In the genomic region with DNA sequence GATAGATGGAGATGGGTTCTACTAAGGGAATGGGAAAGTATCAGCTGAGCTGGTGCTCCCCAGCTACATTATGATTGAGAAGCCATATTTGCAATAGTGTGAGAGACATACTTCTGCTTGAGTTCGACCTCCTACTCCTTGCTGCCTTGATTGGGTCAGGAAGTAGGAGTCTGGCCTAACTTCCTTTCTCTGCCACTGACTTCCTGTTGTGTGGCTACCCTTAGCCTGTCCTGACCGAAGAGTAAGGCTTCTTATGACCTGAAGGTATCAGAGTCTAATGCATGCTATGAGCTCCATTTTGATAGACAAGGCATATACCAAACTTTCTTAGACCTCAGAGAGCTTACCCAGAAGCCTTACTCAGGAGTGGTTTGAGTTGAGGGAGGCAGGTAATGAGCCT, we compare ENCODE assay signal across 16 cellular contexts. TPM values are rescaled to one million over a fixed set of nuclear protein-coding genes. Genes with fewer than 3 reads are reported as not detected.
A peak's percentile ranks its signal among the peaks of the same experiment; 100 is the strongest.
DNase-seq lines count a peak whose midpoint lies in the region; ATAC-seq, FAIRE-seq and TF ChIP-seq lines count a peak whose summit lies in the region.
"Had no signal": no experiment of that assay in that cellular context is flagged by ENCODE, and none has a peak within 500 bp of the region (broad histone marks: within the 10 kb centered on the region; RNA-seq: fewer than 3 reads in every experiment).

No MANE protein-coding gene starts in this region.

- no peak for TF ChIP-seq CTCF in bronchial epithelial cell (IDR thresholded peaks at IDR 0.05; ENCODE audit: insufficient read depth, low read length, severe bottlenecking)

- peak; percentile 91 to 95 for DNase-seq in AML-193 (lab: John Stamatoyannopoulos, UW)
- DNase-seq in NOMO-1 treated with DMSO at 0.1 percent for 48 hours (lab: John Stamatoyannopoulos, UW; ENCODE audit: unreplicated experiment), result peak; percentile 53
- DNase-seq in bronchial epithelial cell (ENCODE audit: low read depth), result no peak
- DNase-seq in NCI-H2171 (lab: John Stamatoyannopoulos, UW), result no peak
- DNase-seq: body of pancreas, mammary epithelial cell, NCI-H1048, NCI-H510A, transverse colon had no signal

- ATAC-seq in GM18907 (IDR thresholded peaks at IDR 0.05; ENCODE audit: unreplicated experiment) (peak; percentile 77), HG03520 (IDR thresholded peaks at IDR 0.05; ENCODE audit: unreplicated experiment) (no peak), HG02588 (IDR thresholded peaks at IDR 0.05; ENCODE audit: unreplicated experiment) (no peak), HG03439 (IDR thresholded peaks at IDR 0.05; ENCODE audit: unreplicated experiment) (no peak)
- ATAC-seq: body of pancreas had no signal

- no peak overlapping the region for H3K4me3 ChIP-seq in bronchial epithelial cell (ENCODE audit: low read depth, low read length)
- H3K4me3 ChIP-seq: body of pancreas, hepatocyte, prostate gland, SK-N-MC, transverse colon had no signal

- H3K27me3 ChIP-seq in bronchial epithelial cell (ENCODE audit: control insufficient read depth, insufficient read depth, low read length), result no peaks in the 10 kb centered on the region
- H3K27me3 ChIP-seq: body of pancreas, hepatocyte, transverse colon had no signal

- FAIRE-seq in bronchial epithelial cell (lab: Jason Lieb, UNC), result peak; percentile 60

- peaks cover 10% of the 10 kb centered on the region for H3K36me3 ChIP-seq in bronchial epithelial cell (ENCODE audit: control insufficient read depth, insufficient read depth, low read length)

RNA-seq across cellular contexts. Expression of a gene that starts 53.9 kb away (rescaled TPM):
- total RNA-seq in bronchial epithelial cell, result 71.1 and 103 TPM in 2 replicates

RNA-seq across cellular contexts. Expression of a gene that starts 54.3 kb away (rescaled TPM):
- 16.0 and 16.8 TPM in 2 replicates for total RNA-seq in bronchial epithelial cell

Comparison
In these comparisons a context has a peak if more than half of its experiments do, and no peak if none do; other contexts are left out.
1. DNase-seq: peak in AML-193 (2 of 2) and NOMO-1 treated with DMSO at 0.1 percent for 48 hours (single experiment); none in bronchial epithelial cell (single experiment) and NCI-H2171 (single experiment).